ENCODE assay signal across 1 cellular context in the genomic region with DNA sequence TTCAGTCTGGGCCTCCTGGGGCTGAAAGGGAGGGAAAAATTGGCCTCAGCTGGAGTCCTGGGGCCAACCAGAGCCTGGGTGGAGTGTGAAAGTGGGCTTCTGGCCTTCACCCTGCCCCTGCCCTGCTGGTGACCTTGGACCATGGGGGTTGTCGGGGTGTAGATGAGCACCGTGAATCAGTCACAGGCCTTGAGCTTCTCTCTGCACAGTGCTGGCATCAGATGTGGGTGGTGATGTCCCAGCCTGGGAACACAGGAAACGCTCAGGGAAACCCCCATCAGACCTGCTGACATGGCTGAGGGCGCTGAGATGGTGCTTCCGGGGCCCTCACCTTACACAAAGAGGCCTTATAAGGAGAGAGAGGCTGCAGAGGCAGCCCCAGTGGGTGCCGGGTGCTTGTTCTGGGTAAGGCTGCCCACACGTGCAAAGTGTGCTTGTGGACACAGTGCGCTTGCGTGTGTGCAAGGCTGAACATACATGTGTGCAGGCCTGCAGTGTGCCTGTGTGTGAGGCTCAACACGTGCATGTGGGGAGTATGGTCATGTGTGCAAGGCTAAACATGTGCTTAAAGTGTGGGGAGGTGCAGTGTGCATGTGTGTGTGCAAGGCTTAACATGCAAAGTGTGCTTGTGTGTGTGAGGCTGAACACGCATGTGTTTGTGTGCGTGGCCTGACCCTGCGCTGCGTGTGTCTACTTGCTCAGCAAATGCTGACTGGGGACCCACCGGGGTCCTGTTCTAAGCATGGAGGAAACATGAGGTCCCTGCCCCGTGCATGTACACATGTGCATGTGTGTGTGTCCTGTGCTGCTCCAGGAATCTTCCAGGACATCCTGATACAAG.
TF ChIP-seq lines count a peak whose summit lies in the region.

No MANE protein-coding gene starts in this region.

TF ChIP-seq in HepG2, 621 proteins besides CTCF, POLR2A, EP300 and RAD21 (continued from another document and continues in another):
- TF ChIP-seq, protein P1, sequence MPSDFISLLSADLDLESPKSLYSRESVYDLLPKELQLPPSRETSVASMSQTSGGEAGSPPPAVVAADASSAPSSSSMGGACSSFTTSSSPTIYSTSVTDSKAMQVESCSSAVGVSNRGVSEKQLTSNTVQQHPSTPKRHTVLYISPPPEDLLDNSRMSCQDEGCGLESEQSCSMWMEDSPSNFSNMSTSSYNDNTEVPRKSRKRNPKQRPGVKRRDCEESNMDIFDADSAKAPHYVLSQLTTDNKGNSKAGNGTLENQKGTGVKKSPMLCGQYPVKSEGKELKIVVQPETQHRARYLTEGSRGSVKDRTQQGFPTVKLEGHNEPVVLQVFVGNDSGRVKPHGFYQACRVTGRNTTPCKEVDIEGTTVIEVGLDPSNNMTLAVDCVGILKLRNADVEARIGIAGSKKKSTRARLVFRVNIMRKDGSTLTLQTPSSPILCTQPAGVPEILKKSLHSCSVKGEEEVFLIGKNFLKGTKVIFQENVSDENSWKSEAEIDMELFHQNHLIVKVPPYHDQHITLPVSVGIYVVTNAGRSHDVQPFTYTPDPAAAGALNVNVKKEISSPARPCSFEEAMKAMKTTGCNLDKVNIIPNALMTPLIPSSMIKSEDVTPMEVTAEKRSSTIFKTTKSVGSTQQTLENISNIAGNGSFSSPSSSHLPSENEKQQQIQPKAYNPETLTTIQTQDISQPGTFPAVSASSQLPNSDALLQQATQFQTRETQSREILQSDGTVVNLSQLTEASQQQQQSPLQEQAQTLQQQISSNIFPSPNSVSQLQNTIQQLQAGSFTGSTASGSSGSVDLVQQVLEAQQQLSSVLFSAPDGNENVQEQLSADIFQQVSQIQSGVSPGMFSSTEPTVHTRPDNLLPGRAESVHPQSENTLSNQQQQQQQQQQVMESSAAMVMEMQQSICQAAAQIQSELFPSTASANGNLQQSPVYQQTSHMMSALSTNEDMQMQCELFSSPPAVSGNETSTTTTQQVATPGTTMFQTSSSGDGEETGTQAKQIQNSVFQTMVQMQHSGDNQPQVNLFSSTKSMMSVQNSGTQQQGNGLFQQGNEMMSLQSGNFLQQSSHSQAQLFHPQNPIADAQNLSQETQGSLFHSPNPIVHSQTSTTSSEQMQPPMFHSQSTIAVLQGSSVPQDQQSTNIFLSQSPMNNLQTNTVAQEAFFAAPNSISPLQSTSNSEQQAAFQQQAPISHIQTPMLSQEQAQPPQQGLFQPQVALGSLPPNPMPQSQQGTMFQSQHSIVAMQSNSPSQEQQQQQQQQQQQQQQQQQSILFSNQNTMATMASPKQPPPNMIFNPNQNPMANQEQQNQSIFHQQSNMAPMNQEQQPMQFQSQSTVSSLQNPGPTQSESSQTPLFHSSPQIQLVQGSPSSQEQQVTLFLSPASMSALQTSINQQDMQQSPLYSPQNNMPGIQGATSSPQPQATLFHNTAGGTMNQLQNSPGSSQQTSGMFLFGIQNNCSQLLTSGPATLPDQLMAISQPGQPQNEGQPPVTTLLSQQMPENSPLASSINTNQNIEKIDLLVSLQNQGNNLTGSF (CRISPR knock-in tag; IDR thresholded peaks at IDR 0.05): no peak
- TF ChIP-seq, protein P2, sequence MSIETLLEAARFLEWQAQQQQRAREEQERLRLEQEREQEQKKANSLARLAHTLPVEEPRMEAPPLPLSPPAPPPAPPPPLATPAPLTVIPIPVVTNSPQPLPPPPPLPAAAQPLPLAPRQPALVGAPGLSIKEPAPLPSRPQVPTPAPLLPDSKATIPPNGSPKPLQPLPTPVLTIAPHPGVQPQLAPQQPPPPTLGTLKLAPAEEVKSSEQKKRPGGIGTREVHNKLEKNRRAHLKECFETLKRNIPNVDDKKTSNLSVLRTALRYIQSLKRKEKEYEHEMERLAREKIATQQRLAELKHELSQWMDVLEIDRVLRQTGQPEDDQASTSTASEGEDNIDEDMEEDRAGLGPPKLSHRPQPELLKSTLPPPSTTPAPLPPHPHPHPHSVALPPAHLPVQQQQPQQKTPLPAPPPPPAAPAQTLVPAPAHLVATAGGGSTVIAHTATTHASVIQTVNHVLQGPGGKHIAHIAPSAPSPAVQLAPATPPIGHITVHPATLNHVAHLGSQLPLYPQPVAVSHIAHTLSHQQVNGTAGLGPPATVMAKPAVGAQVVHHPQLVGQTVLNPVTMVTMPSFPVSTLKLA (IDR thresholded peaks at IDR 0.05): peak; percentile 98
- TF ChIP-seq MXI1 (IDR thresholded peaks at IDR 0.05; ENCODE audit: borderline replicate concordance, low read depth, low read length): 0 out of 3 replicates have a peak, but pooled peaks have one; percentile 26
- TF ChIP-seq, protein P3, sequence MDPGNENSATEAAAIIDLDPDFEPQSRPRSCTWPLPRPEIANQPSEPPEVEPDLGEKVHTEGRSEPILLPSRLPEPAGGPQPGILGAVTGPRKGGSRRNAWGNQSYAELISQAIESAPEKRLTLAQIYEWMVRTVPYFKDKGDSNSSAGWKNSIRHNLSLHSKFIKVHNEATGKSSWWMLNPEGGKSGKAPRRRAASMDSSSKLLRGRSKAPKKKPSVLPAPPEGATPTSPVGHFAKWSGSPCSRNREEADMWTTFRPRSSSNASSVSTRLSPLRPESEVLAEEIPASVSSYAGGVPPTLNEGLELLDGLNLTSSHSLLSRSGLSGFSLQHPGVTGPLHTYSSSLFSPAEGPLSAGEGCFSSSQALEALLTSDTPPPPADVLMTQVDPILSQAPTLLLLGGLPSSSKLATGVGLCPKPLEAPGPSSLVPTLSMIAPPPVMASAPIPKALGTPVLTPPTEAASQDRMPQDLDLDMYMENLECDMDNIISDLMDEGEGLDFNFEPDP (CRISPR knock-in tag; conservative IDR thresholded peaks at IDR 0.05): no peak
- TF ChIP-seq SMARCC2 (IDR thresholded peaks at IDR 0.05): no peak
- TF ChIP-seq, protein P4, sequence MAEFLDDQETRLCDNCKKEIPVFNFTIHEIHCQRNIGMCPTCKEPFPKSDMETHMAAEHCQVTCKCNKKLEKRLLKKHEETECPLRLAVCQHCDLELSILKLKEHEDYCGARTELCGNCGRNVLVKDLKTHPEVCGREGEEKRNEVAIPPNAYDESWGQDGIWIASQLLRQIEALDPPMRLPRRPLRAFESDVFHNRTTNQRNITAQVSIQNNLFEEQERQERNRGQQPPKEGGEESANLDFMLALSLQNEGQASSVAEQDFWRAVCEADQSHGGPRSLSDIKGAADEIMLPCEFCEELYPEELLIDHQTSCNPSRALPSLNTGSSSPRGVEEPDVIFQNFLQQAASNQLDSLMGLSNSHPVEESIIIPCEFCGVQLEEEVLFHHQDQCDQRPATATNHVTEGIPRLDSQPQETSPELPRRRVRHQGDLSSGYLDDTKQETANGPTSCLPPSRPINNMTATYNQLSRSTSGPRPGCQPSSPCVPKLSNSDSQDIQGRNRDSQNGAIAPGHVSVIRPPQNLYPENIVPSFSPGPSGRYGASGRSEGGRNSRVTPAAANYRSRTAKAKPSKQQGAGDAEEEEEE (CRISPR knock-in tag; IDR thresholded peaks at IDR 0.05; ENCODE audit: borderline replicate concordance): no peak
- no peak for TF ChIP-seq EED (CRISPR knock-in tag; IDR thresholded peaks at IDR 0.05)
- TF ChIP-seq, protein P5, sequence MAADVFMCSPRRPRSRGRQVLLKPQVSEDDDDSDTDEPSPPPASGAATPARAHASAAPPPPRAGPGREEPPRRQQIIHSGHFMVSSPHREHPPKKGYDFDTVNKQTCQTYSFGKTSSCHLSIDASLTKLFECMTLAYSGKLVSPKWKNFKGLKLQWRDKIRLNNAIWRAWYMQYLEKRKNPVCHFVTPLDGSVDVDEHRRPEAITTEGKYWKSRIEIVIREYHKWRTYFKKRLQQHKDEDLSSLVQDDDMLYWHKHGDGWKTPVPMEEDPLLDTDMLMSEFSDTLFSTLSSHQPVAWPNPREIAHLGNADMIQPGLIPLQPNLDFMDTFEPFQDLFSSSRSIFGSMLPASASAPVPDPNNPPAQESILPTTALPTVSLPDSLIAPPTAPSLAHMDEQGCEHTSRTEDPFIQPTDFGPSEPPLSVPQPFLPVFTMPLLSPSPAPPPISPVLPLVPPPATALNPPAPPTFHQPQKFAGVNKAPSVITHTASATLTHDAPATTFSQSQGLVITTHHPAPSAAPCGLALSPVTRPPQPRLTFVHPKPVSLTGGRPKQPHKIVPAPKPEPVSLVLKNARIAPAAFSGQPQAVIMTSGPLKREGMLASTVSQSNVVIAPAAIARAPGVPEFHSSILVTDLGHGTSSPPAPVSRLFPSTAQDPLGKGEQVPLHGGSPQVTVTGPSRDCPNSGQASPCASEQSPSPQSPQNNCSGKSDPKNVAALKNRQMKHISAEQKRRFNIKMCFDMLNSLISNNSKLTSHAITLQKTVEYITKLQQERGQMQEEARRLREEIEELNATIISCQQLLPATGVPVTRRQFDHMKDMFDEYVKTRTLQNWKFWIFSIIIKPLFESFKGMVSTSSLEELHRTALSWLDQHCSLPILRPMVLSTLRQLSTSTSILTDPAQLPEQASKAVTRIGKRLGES (CRISPR knock-in tag; IDR thresholded peaks at IDR 0.05; ENCODE audit: borderline replicate concordance): no peak
- TF ChIP-seq ZNF264 (CRISPR knock-in tag; IDR thresholded peaks at IDR 0.05): no peak
- TF ChIP-seq BCL6 (CRISPR knock-in tag; IDR thresholded peaks at IDR 0.05): no peak
- TF ChIP-seq CCDC6 (CRISPR knock-in tag; IDR thresholded peaks at IDR 0.05): no peak
- no peak for TF ChIP-seq KLF16 (CRISPR knock-in tag; IDR thresholded peaks at IDR 0.05)
- no peak for TF ChIP-seq ZNF10 (CRISPR knock-in tag; IDR thresholded peaks at IDR 0.05; ENCODE audit: borderline replicate concordance, low read depth)
- no peak for TF ChIP-seq TBL1XR1 (IDR thresholded peaks at IDR 0.05; ENCODE audit: borderline replicate concordance, low read length, partially characterized antibody)
- TF ChIP-seq, protein P6, sequence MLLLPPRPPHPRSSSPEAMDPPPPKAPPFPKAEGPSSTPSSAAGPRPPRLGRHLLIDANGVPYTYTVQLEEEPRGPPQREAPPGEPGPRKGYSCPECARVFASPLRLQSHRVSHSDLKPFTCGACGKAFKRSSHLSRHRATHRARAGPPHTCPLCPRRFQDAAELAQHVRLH (CRISPR knock-in tag; IDR thresholded peaks at IDR 0.05; ENCODE audit: borderline replicate concordance, low read depth): no peak
- TF ChIP-seq ZNF558 (CRISPR knock-in tag; IDR thresholded peaks at IDR 0.05; ENCODE audit: borderline replicate concordance): no peak
- 0 out of 2 replicates have a peak, but pooled peaks have one; percentile 3 for TF ChIP-seq SP4 (CRISPR knock-in tag; IDR thresholded peaks at IDR 0.05)
- TF ChIP-seq KDM2A (CRISPR knock-in tag; IDR thresholded peaks at IDR 0.05; ENCODE audit: borderline replicate concordance, low read depth): no peak
- TF ChIP-seq, protein P7, sequence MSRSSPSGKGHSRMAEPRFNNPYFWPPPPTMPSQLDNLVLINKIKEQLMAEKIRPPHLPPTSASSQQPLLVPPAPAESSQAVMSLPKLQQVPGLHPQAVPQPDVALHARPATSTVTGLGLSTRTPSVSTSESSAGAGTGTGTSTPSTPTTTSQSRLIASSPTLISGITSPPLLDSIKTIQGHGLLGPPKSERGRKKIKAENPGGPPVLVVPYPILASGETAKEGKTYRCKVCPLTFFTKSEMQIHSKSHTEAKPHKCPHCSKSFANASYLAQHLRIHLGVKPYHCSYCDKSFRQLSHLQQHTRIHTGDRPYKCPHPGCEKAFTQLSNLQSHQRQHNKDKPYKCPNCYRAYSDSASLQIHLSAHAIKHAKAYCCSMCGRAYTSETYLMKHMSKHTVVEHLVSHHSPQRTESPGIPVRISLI (CRISPR knock-in tag; IDR thresholded peaks at IDR 0.05; ENCODE audit: borderline replicate concordance): no peak
- TF ChIP-seq RAD51 (IDR thresholded peaks at IDR 0.05; ENCODE audit: borderline replicate concordance): no peak
- no peak for TF ChIP-seq ZFP41 (CRISPR knock-in tag; IDR thresholded peaks at IDR 0.05; ENCODE audit: borderline replicate concordance)
- TF ChIP-seq HNF4G (IDR thresholded peaks at IDR 0.05; ENCODE audit: borderline replicate concordance, low read depth, low read length): no peak
- TF ChIP-seq HNF4G (CRISPR knock-in tag; IDR thresholded peaks at IDR 0.05; ENCODE audit: borderline replicate concordance, low read depth): 0 out of 2 replicates have a peak, but pooled peaks have one; percentile 5
- TF ChIP-seq ZNF75D (CRISPR knock-in tag; IDR thresholded peaks at IDR 0.05; ENCODE audit: borderline replicate concordance): no peak
- TF ChIP-seq RXRA (CRISPR knock-in tag; IDR thresholded peaks at IDR 0.05): peak; percentile 83; the same call in 1 of the 2 replicates
- TF ChIP-seq SRSF9 (IDR thresholded peaks at IDR 0.05; ENCODE audit: borderline replicate concordance, insufficient read depth, low read depth, low read length, poor library complexity, severe bottlenecking): no peak
- TF ChIP-seq, protein P8, sequence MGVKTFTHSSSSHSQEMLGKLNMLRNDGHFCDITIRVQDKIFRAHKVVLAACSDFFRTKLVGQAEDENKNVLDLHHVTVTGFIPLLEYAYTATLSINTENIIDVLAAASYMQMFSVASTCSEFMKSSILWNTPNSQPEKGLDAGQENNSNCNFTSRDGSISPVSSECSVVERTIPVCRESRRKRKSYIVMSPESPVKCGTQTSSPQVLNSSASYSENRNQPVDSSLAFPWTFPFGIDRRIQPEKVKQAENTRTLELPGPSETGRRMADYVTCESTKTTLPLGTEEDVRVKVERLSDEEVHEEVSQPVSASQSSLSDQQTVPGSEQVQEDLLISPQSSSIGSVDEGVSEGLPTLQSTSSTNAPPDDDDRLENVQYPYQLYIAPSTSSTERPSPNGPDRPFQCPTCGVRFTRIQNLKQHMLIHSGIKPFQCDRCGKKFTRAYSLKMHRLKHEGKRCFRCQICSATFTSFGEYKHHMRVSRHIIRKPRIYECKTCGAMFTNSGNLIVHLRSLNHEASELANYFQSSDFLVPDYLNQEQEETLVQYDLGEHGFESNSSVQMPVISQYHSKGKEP (CRISPR knock-in tag; IDR thresholded peaks at IDR 0.05): no peak
- TF ChIP-seq, protein P9, sequence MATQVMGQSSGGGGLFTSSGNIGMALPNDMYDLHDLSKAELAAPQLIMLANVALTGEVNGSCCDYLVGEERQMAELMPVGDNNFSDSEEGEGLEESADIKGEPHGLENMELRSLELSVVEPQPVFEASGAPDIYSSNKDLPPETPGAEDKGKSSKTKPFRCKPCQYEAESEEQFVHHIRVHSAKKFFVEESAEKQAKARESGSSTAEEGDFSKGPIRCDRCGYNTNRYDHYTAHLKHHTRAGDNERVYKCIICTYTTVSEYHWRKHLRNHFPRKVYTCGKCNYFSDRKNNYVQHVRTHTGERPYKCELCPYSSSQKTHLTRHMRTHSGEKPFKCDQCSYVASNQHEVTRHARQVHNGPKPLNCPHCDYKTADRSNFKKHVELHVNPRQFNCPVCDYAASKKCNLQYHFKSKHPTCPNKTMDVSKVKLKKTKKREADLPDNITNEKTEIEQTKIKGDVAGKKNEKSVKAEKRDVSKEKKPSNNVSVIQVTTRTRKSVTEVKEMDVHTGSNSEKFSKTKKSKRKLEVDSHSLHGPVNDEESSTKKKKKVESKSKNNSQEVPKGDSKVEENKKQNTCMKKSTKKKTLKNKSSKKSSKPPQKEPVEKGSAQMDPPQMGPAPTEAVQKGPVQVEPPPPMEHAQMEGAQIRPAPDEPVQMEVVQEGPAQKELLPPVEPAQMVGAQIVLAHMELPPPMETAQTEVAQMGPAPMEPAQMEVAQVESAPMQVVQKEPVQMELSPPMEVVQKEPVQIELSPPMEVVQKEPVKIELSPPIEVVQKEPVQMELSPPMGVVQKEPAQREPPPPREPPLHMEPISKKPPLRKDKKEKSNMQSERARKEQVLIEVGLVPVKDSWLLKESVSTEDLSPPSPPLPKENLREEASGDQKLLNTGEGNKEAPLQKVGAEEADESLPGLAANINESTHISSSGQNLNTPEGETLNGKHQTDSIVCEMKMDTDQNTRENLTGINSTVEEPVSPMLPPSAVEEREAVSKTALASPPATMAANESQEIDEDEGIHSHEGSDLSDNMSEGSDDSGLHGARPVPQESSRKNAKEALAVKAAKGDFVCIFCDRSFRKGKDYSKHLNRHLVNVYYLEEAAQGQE (IDR thresholded peaks at IDR 0.05; ENCODE audit: borderline replicate concordance in 1 of 2, low read depth in 1 of 2, low read length in 2 of 2): no peak
